In the genomic region with DNA sequence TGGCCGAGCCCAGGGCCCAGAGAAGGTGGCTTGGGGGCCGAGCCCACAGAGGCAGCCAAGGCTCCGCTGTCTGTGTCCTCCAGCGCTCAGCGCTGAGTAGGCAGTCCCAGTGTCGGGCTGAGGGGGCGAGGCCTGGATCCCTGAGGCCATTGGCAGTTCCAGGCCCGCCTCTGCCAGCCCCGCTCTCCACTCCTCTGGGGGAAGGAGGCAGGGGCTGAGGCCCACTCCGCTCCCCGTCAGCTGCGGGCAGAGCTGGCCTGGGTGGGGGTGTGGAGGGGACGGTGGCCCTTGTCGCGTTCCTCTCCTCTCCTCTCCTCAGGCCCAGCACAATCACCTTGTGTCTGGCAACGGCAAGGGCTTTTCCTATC, we compare ENCODE assay signal across 12 cellular contexts.
DNase-seq lines count a peak whose midpoint lies in the region; ATAC-seq and TF ChIP-seq lines count a peak whose summit lies in the region.
"Had no signal": no experiment of that assay in that cellular context is flagged by ENCODE, and none has a peak within 500 bp of the region (broad histone marks: within the 10 kb centered on the region; RNA-seq: fewer than 3 reads in every experiment).

No MANE protein-coding gene starts in this region.

- peak overlapping the region; percentile 53 for H2AFZ ChIP-seq in parathyroid adenoma

- H3K36me3 ChIP-seq in adipocyte (ENCODE audit: control insufficient read depth, insufficient read depth, low read length, severe bottlenecking) (no peaks in the 10 kb centered on the region), parathyroid adenoma (ENCODE audit: control insufficient read depth, insufficient read depth, low read length) (no peaks in the 10 kb centered on the region)
- peaks cover 9% of the 10 kb centered on the region for H3K36me3 ChIP-seq in effector memory CD4-positive, alpha-beta T cell (ENCODE audit: control insufficient read depth, insufficient read depth, low read length)

- H3K9me3 ChIP-seq in adipocyte (ENCODE audit: control insufficient read depth, low read length) (no peaks in the 10 kb centered on the region), parathyroid adenoma (ENCODE audit: control insufficient read depth, low read length) (no peaks in the 10 kb centered on the region)
- no peaks in the 10 kb centered on the region for H3K9me3 ChIP-seq in effector memory CD4-positive, alpha-beta T cell (ENCODE audit: control insufficient read depth, low read length)

- peaks cover 2% of the 10 kb centered on the region for H3K36me3 Mint-ChIP-seq in progenitor cell of endocrine pancreas (ENCODE audit: insufficient read depth)

- no peak overlapping the region for H3K27ac Mint-ChIP-seq in progenitor cell of endocrine pancreas
- H3K27ac Mint-ChIP-seq: activated T-helper 17 cell treated with anti-CD3 and anti-CD28 coated beads, Interleukin-2, amount 50 U/mL, for 72 hours; CD4-positive, alpha-beta memory T cell; stimulated activated naive CD8-positive, alpha-beta T cell treated with anti-CD3 and anti-CD28 coated beads, Interleukin-15, Interleukin-2, amounts not matched to agents 100 ng/mL and 50 ng/mL, for 24 hours had no signal

- intact Hi-C loops in left ventricle myocardium superior (cut with micrococcal nuclease), result no loop called here

- H3K4me2 ChIP-seq in parathyroid adenoma (ENCODE audit: low read length), result no peak overlapping the region

- H3K79me2 ChIP-seq in parathyroid adenoma, result no peaks in the 10 kb centered on the region

- peaks cover 14% of the 10 kb centered on the region for H3K4me1 Mint-ChIP-seq in progenitor cell of endocrine pancreas (ENCODE audit: low read depth)
- H3K4me1 Mint-ChIP-seq: activated T-helper 17 cell treated with anti-CD3 and anti-CD28 coated beads, Interleukin-2, amount 50 U/mL, for 72 hours had no signal

- no peaks in the 10 kb centered on the region for H3K9me3 Mint-ChIP-seq in progenitor cell of endocrine pancreas (ENCODE audit: low read depth)
- H3K9me3 Mint-ChIP-seq: activated T-helper 17 cell treated with anti-CD3 and anti-CD28 coated beads, Interleukin-2, amount 50 U/mL, for 72 hours; CD4-positive, alpha-beta memory T cell; stimulated activated naive CD8-positive, alpha-beta T cell treated with anti-CD3 and anti-CD28 coated beads, Interleukin-15, Interleukin-2, amounts not matched to agents 100 ng/mL and 50 ng/mL, for 24 hours had no signal

- H3K27ac ChIP-seq in parathyroid adenoma, result no peak overlapping the region
- no peak overlapping the region for H3K27ac ChIP-seq in effector memory CD4-positive, alpha-beta T cell (ENCODE audit: insufficient read depth, low read length, poor library complexity, severe bottlenecking)

- DNase-seq in C1 segment of cervical spinal cord (lab: John Stamatoyannopoulos, UW) (peak in 13 of 14 donors; percentile 2 to 60 (median 24)), adipocyte (ENCODE audit: low read depth) (peak; percentile 71), left ventricle myocardium superior (peak; percentile 83), progenitor cell of endocrine pancreas (ENCODE audit: low spot score, unreplicated experiment) (no peak)
- DNase-seq in effector memory CD4-positive, alpha-beta T cell, result no peak
- no peak for DNase-seq in activated effector memory CD4-positive, alpha-beta T cell treated with anti-CD3 and anti-CD28 coated beads, Interleukin-2, amount 50 U/mL, for 16 hours
- DNase-seq: CD4-positive, alpha-beta memory T cell; T-helper 1 cell had no signal

- H3K4me3 ChIP-seq in adipocyte (ENCODE audit: low read length), result no peak overlapping the region
- H3K4me3 ChIP-seq in parathyroid adenoma (ENCODE audit: low read depth, low read length), result no peak overlapping the region
- H3K4me3 ChIP-seq in effector memory CD4-positive, alpha-beta T cell (ENCODE audit: insufficient read depth, low read depth, low read length, poor library complexity, severe bottlenecking), result no peak overlapping the region

- peaks cover 12% of the 10 kb centered on the region for H3K27me3 Mint-ChIP-seq in progenitor cell of endocrine pancreas
- H3K27me3 Mint-ChIP-seq: activated T-helper 17 cell treated with anti-CD3 and anti-CD28 coated beads, Interleukin-2, amount 50 U/mL, for 72 hours; CD4-positive, alpha-beta memory T cell; stimulated activated naive CD8-positive, alpha-beta T cell treated with anti-CD3 and anti-CD28 coated beads, Interleukin-15, Interleukin-2, amounts not matched to agents 100 ng/mL and 50 ng/mL, for 24 hours had no signal

- H3K9ac ChIP-seq in adipocyte (ENCODE audit: low read length), result peak overlapping the region; percentile 63
- no peak overlapping the region for H3K9ac ChIP-seq in parathyroid adenoma

- no peak overlapping the region for H3K4me3 Mint-ChIP-seq in progenitor cell of endocrine pancreas (ENCODE audit: low read depth)
- H3K4me3 Mint-ChIP-seq: activated T-helper 17 cell treated with anti-CD3 and anti-CD28 coated beads, Interleukin-2, amount 50 U/mL, for 72 hours; CD4-positive, alpha-beta memory T cell; stimulated activated naive CD8-positive, alpha-beta T cell treated with anti-CD3 and anti-CD28 coated beads, Interleukin-15, Interleukin-2, amounts not matched to agents 100 ng/mL and 50 ng/mL, for 24 hours had no signal

- no peak for TF ChIP-seq CTCF in parathyroid adenoma (IDR thresholded peaks at IDR 0.05)
- no peak for TF ChIP-seq CTCF in progenitor cell of endocrine pancreas (IDR thresholded peaks at IDR 0.05; ENCODE audit: unreplicated experiment)

- H3K4me1 ChIP-seq in adipocyte (ENCODE audit: control insufficient read depth, insufficient read depth, low read length), result peaks cover 11% of the 10 kb centered on the region
- H3K4me1 ChIP-seq in parathyroid adenoma, result no peaks in the 10 kb centered on the region
- H3K4me1 ChIP-seq in effector memory CD4-positive, alpha-beta T cell (ENCODE audit: control insufficient read depth, insufficient read depth, low read length, poor library complexity, severe bottlenecking), result no peaks in the 10 kb centered on the region

- ATAC-seq in left ventricle myocardium superior (peak; percentile 75), GM18873 (IDR thresholded peaks at IDR 0.05; ENCODE audit: low FRiP score, unreplicated experiment) (no peak)
- ATAC-seq: activated T-helper 17 cell treated with anti-CD3 and anti-CD28 coated beads, Interleukin-2, amount 50 U/mL, for 72 hours had no signal

- H3K27me3 ChIP-seq in adipocyte (replicated peaks; ENCODE audit: control insufficient read depth, insufficient read depth, low read length), result peaks cover 49% of the 10 kb centered on the region
- H3K27me3 ChIP-seq in parathyroid adenoma (ENCODE audit: control insufficient read depth, insufficient read depth, low read length), result no peaks in the 10 kb centered on the region
- no peaks in the 10 kb centered on the region for H3K27me3 ChIP-seq in effector memory CD4-positive, alpha-beta T cell (replicated peaks; ENCODE audit: control insufficient read depth, insufficient read depth, low read length, poor library complexity, severe bottlenecking)

Comparison
In these comparisons a context has a peak if more than half of its experiments do, and no peak if none do; other contexts are left out.
1. DNase-seq: peak in C1 segment of cervical spinal cord (13 of 14), adipocyte (single experiment) and left ventricle myocardium superior (single experiment); none in effector memory CD4-positive, alpha-beta T cell (0 of 3), activated effector memory CD4-positive, alpha-beta T cell treated with anti-CD3 and anti-CD28 coated beads, Interleukin-2, amount 50 U/mL, for 16 hours (single experiment) and progenitor cell of endocrine pancreas (single experiment).